Comparison of ENCODE assay signal across 25 cellular contexts in the genomic region with DNA sequence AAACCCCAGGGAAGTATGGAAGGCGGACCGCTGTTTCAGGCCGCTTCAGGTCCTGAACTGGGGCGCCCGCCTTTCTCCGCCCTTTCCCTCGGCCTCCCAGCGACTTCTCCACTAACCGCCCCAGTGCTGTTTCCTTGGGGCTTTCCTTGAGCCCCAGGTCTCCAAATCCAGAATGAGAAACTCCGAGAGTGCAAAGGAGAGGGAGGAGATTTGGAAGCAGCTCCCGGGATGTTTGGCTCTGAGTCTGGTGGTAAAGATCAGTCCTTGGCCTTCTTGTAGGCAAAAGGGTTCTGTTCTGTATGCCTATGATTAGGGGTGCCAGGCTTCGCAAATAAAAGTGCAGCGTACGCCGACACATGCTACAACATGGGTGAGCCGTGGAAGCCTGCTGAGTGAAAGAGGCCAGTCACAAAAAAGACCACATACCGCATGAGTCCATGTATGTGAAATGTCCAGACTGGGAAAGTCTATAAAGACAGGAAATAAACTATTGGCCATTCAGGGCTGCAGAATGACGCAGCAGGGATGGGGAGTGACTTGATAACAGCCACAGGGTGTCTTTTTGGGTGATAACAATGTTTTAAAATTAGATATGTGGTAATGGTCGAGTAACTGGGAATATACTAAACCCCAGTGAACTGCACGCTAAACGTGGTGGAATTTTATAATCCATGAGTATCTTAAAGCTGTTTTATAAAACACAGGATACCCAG.
DNase-seq lines count a peak whose midpoint lies in the region; ATAC-seq and TF ChIP-seq lines count a peak whose summit lies in the region.
"Had no signal": no experiment of that assay in that cellular context is flagged by ENCODE, and none has a peak within 500 bp of the region (broad histone marks: within the 10 kb centered on the region; RNA-seq: fewer than 3 reads in every experiment).

No MANE protein-coding gene starts in this region.

- no peak overlapping the region for H2BK5ac ChIP-seq in neuronal stem cell (ENCODE audit: low read length)

- H3K27me3 Mint-ChIP-seq in WTC11 (ENCODE audit: low read depth) = peaks cover 2% of the 10 kb centered on the region; the same call in 1 of the 2 replicates

- H3K79me1 ChIP-seq in neuronal stem cell (ENCODE audit: low read depth, low read length) = no peaks in the 10 kb centered on the region

- TF ChIP-seq CTCF in WTC11 (IDR thresholded peaks at IDR 0.05) = no peak
- TF ChIP-seq CTCF in gastrocnemius medialis (IDR thresholded peaks at IDR 0.05 in 4 of 5, conservative IDR thresholded peaks at IDR 0.05 in 1 of 5) = no peak

- no peak overlapping the region for H4K8ac ChIP-seq in neuronal stem cell (ENCODE audit: low read depth, low read length)

- intact Hi-C loops in left ventricle myocardium superior (cut with micrococcal nuclease) (no loop called here), gastrocnemius medialis (cut with DNase I; ENCODE audit: low total_unique reads) (no loop called here)

- H3K23ac ChIP-seq in neuronal stem cell (ENCODE audit: low read depth, low read length, poor library complexity) = no peak overlapping the region

- in situ Hi-C loops in gastrocnemius medialis (cut with MboI; ENCODE audit: low sequenced_read_pairs in 4 of 4) = no loop called here

- CTCF ChIA-PET in WTC11 (lab: Charles Lee) = interaction anchor here (1.1 to 2.0 kb wide), 4 partner anchors 10 to 39 kb away, joined by 3 to 4 read pairs (median 4); no protein-coding TSS in a partner anchor

- H3K4me1 ChIP-seq in neuronal stem cell (ENCODE audit: control insufficient read depth in 2 of 2, insufficient read depth in 1 of 2, low read depth in 1 of 2, low read length in 2 of 2) = no peaks in the 10 kb centered on the region
- no peaks in the 10 kb centered on the region for H3K4me1 ChIP-seq in gastrocnemius medialis
- H3K4me1 ChIP-seq: BLaER1, SJCRH30, uterus had no signal

- no peak overlapping the region for H3K14ac ChIP-seq in neuronal stem cell (ENCODE audit: low read length)

- no CpG with 5 or more reads among the region's 21 CpGs for WGBS in neuronal stem cell (ENCODE audit: extremely low coverage in 2 of 2, insufficient read length in 2 of 2, insufficient replicate concordance in 1 of 2), 2 donors

- ATAC-seq in WTC11 (peak; percentile 80), left ventricle myocardium superior (peak; percentile 54), GM18861 (IDR thresholded peaks at IDR 0.05; ENCODE audit: unreplicated experiment) (no peak), gastrocnemius medialis (no peak)

- peak overlapping the region; percentile 50 for H3K4me2 ChIP-seq in neuronal stem cell (ENCODE audit: insufficient read depth, low read length, poor library complexity, severe bottlenecking)
- H3K4me2 ChIP-seq: BLaER1 had no signal

- no peak overlapping the region for H3K9ac ChIP-seq in neuronal stem cell (ENCODE audit: low read depth, low read length, poor library complexity)
- H3K9ac ChIP-seq: BLaER1 had no signal

- peak overlapping the region; percentile 64 for H3K4me3 Mint-ChIP-seq in WTC11

- H3K9me3 ChIP-seq in neuronal stem cell (replicated peaks in 1 of 2; ENCODE audit: control insufficient read depth in 2 of 2, insufficient read depth in 1 of 2, low read depth in 1 of 2, low read length in 2 of 2) (no peaks in the 10 kb centered on the region), gastrocnemius medialis (no peaks in the 10 kb centered on the region)
- H3K9me3 ChIP-seq: Caco-2, neutrophil, SJCRH30, uterus had no signal

- no peak overlapping the region for H2AK5ac ChIP-seq in neuronal stem cell (ENCODE audit: low read depth, low read length)

- H2AFZ ChIP-seq in neuronal stem cell (ENCODE audit: low read length) = peak overlapping the region; percentile 35

- no peak overlapping the region for H2BK12ac ChIP-seq in neuronal stem cell (ENCODE audit: low read length)

- no peak overlapping the region for H2BK120ac ChIP-seq in neuronal stem cell (ENCODE audit: low read depth, low read length)

- POLR2A ChIA-PET in WTC11 (lab: Charles Lee) = no interaction called here

- peaks cover 9% of the 10 kb centered on the region for H3K4me1 Mint-ChIP-seq in WTC11

- H3K4ac ChIP-seq in neuronal stem cell (ENCODE audit: low read length) = no peak overlapping the region

- H3K9me3 Mint-ChIP-seq in WTC11 = no peaks in the 10 kb centered on the region

- TF ChIP-seq POLR2A in gastrocnemius medialis (IDR thresholded peaks at IDR 0.05) = no peak

- H3K27ac ChIP-seq in neuronal stem cell (replicated peaks; ENCODE audit: low read length) = no peak overlapping the region
- H3K27ac ChIP-seq in gastrocnemius medialis = peak overlapping the region in 1 of 4 donors; percentile 13
- H3K27ac ChIP-seq: BLaER1, dorsolateral prefrontal cortex, epithelial cell of prostate, neutrophil, SJCRH30, uterus, WERI-Rb-1 had no signal

- peak; percentile 74 for DNase-seq in H7
- peak; percentile 25 for DNase-seq in WTC11 (ENCODE audit: low spot score)
- DNase-seq in left ventricle myocardium superior = no peak
- DNase-seq in neuronal stem cell (ENCODE audit: low spot score) = no peak
- no peak for DNase-seq in NCI-H524 treated with DMSO at 0.1 percent for 48 hours (lab: John Stamatoyannopoulos, UW)
- no peak for DNase-seq in gastrocnemius medialis
- DNase-seq in NCI-H2107 treated with DMSO at 0.1 percent for 48 hours (lab: John Stamatoyannopoulos, UW; ENCODE audit: unreplicated experiment) = no peak
- DNase-seq: activated CD8-positive, alpha-beta memory T cell treated with anti-CD3 and anti-CD28 coated beads, Interleukin-2, amount 50 U/mL, for 48 hours; activated gamma-delta T cell treated with Interleukin-2 at 50 U/mL for 16 hours; amygdala; Caco-2; caudate nucleus; dorsolateral prefrontal cortex; KBM-7; NCI-H1436 treated with DMSO at 0.1 percent for 48 hours; NCI-H2227 treated with DMSO at 0.1 percent for 48 hours; SJCRH30; stimulated activated CD4-positive, alpha-beta T cell treated with anti-CD3 and anti-CD28 coated beads, Interleukin-15, amount 100 ng/mL, for 24 hours; substantia nigra; uterus; WERI-Rb-1 had no signal

- H4K91ac ChIP-seq in neuronal stem cell (ENCODE audit: low read depth, low read length, poor library complexity) = no peak overlapping the region

- H3K4me3 ChIP-seq in H7 (ENCODE audit: insufficient read depth, low read depth, low read length) (peak overlapping the region; percentile 36; the same call in 1 of the 2 replicates), neuronal stem cell (ENCODE audit: low read length in 2 of 2) (peak overlapping the region in 1 of 2 donors; percentile 66), gastrocnemius medialis (peak overlapping the region in 1 of 4 donors; percentile 7)
- H3K4me3 ChIP-seq: BLaER1, dorsolateral prefrontal cortex, SJCRH30, uterus had no signal

- peak overlapping the region; percentile 44 for H2BK15ac ChIP-seq in neuronal stem cell (ENCODE audit: low read length)

- H3K27me3 ChIP-seq in H7 (ENCODE audit: control insufficient read depth, insufficient read depth, low read length) = no peaks in the 10 kb centered on the region
- H3K27me3 ChIP-seq in neuronal stem cell (ENCODE audit: control insufficient read depth in 3 of 3, insufficient read depth in 3 of 3, low read depth in 1 of 3, low read length in 3 of 3) = peaks cover 0 to 12% (median 3%) of the 10 kb centered on the region in 3 experiments
- no peaks in the 10 kb centered on the region for H3K27me3 ChIP-seq in gastrocnemius medialis
- H3K27me3 ChIP-seq: BLaER1, neutrophil, SJCRH30, uterus had no signal

- H3K36me3 Mint-ChIP-seq in WTC11 = no peaks in the 10 kb centered on the region

- H3K27ac Mint-ChIP-seq in WTC11 = no peak overlapping the region

- peak overlapping the region; percentile 20 for H3K18ac ChIP-seq in neuronal stem cell (ENCODE audit: low read length)

- H3K36me3 ChIP-seq in H7 (replicated peaks; ENCODE audit: control insufficient read depth, insufficient read depth, low read length) = no peaks in the 10 kb centered on the region
- H3K36me3 ChIP-seq in neuronal stem cell (replicated peaks in 1 of 2; ENCODE audit: control insufficient read depth in 2 of 2, insufficient read depth in 2 of 2, low read length in 2 of 2) = no peaks in the 10 kb centered on the region
- H3K36me3 ChIP-seq in gastrocnemius medialis = no peaks in the 10 kb centered on the region
- H3K36me3 ChIP-seq: BLaER1, neutrophil, SJCRH30, uterus, WERI-Rb-1 had no signal

TF ChIP-seq in WTC11, 78 proteins besides CTCF, POLR2A, EP300 and RAD21 (continues in another document):
- TF ChIP-seq ZNF396 (CRISPR knock-in tag; IDR thresholded peaks at IDR 0.05; ENCODE audit: borderline replicate concordance) (no peak), SP1 (CRISPR knock-in tag; conservative IDR thresholded peaks at IDR 0.05) (no peak), CBFB (CRISPR knock-in tag; IDR thresholded peaks at IDR 0.05; ENCODE audit: low read depth) (no peak), ZNF219 (CRISPR knock-in tag; IDR thresholded peaks at IDR 0.05; ENCODE audit: borderline replicate concordance) (no peak), HMGA2 (CRISPR knock-in tag; IDR thresholded peaks at IDR 0.05) (no peak), OVOL2 (CRISPR knock-in tag; IDR thresholded peaks at IDR 0.05; ENCODE audit: borderline replicate concordance) (no peak), MYBL2 (CRISPR knock-in tag; IDR thresholded peaks at IDR 0.05) (no peak)
- TF ChIP-seq, protein P1, sequence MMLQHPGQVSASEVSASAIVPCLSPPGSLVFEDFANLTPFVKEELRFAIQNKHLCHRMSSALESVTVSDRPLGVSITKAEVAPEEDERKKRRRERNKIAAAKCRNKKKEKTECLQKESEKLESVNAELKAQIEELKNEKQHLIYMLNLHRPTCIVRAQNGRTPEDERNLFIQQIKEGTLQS (CRISPR knock-in tag; conservative IDR thresholded peaks at IDR 0.05) = no peak
- TF ChIP-seq, protein P2, sequence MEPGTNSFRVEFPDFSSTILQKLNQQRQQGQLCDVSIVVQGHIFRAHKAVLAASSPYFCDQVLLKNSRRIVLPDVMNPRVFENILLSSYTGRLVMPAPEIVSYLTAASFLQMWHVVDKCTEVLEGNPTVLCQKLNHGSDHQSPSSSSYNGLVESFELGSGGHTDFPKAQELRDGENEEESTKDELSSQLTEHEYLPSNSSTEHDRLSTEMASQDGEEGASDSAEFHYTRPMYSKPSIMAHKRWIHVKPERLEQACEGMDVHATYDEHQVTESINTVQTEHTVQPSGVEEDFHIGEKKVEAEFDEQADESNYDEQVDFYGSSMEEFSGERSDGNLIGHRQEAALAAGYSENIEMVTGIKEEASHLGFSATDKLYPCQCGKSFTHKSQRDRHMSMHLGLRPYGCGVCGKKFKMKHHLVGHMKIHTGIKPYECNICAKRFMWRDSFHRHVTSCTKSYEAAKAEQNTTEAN (CRISPR knock-in tag; IDR thresholded peaks at IDR 0.05) = no peak
- TF ChIP-seq, protein P3, sequence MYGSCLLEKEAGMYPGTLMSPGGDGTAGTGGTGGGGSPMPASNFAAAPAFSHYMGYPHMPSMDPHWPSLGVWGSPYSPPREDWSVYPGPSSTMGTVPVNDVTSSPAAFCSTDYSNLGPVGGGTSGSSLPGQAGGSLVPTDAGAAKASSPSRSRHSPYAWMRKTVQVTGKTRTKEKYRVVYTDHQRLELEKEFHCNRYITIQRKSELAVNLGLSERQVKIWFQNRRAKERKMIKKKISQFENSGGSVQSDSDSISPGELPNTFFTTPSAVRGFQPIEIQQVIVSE (CRISPR knock-in tag; IDR thresholded peaks at IDR 0.05; ENCODE audit: borderline replicate concordance) = no peak

Comparison
In these comparisons a context has a peak if more than half of its experiments do, and no peak if none do; other contexts are left out.
1. DNase-seq: peak in H7 (single experiment) and WTC11 (single experiment); none in left ventricle myocardium superior (single experiment), neuronal stem cell (single experiment), NCI-H524 treated with DMSO at 0.1 percent for 48 hours (single experiment), gastrocnemius medialis (0 of 2) and NCI-H2107 treated with DMSO at 0.1 percent for 48 hours (single experiment).
2. ATAC-seq: peak in WTC11 (single experiment) and left ventricle myocardium superior (single experiment); none in GM18861 (single experiment) and gastrocnemius medialis (0 of 2).